1 cellular context compared by ENCODE assay signal in the genomic region with DNA sequence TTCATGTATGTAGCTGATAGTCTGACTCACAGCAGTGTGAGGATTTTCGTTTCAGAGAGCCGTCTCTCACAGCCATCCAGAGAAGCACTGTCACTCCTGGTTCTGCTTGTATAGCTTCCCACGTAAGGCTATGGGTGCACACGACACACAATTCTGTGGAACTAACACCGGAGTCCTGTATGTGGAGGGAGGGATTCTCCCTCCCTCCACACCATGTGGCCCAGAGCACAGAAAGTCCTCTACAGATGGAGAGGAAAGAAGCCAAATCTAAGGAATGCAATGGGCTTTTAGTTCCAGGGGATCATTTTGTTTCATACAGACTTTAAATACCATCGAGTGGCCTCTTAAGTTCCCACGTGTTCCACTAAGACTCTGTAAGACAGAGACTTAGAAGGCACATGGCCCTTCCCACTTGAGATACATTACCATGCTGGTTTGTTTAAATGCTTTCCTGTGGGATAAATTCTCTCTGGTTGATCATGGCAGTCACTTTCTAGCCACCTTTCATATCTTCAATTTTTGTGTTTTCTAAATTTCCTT.
TF ChIP-seq lines count a peak whose summit lies in the region.

No MANE protein-coding gene starts in this region.

TF ChIP-seq in A549, 52 proteins besides CTCF, POLR2A, EP300 and RAD21 (continued from another document):
- TF ChIP-seq, protein P1, sequence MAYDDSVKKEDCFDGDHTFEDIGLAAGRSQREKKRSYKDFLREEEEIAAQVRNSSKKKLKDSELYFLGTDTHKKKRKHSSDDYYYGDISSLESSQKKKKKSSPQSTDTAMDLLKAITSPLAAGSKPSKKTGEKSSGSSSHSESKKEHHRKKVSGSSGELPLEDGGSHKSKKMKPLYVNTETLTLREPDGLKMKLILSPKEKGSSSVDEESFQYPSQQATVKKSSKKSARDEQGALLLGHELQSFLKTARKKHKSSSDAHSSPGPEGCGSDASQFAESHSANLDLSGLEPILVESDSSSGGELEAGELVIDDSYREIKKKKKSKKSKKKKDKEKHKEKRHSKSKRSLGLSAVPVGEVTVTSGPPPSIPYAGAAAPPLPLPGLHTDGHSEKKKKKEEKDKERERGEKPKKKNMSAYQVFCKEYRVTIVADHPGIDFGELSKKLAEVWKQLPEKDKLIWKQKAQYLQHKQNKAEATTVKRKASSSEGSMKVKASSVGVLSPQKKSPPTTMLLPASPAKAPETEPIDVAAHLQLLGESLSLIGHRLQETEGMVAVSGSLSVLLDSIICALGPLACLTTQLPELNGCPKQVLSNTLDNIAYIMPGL (CRISPR knock-in tag; IDR thresholded peaks at IDR 0.05; ENCODE audit: borderline replicate concordance) = no peak
- TF ChIP-seq NR3C1 (IDR thresholded peaks at IDR 0.05) (no peak), HOXB13 (CRISPR knock-in tag; IDR thresholded peaks at IDR 0.05; ENCODE audit: low read depth) (no peak), TP53 (CRISPR knock-in tag; IDR thresholded peaks at IDR 0.05) (no peak), ZSCAN20 (CRISPR knock-in tag; IDR thresholded peaks at IDR 0.05) (no peak), RNF2 (IDR thresholded peaks at IDR 0.05; ENCODE audit: borderline replicate concordance, low read depth) (no peak)
